32 cellular contexts compared by ENCODE assay signal in the genomic region with DNA sequence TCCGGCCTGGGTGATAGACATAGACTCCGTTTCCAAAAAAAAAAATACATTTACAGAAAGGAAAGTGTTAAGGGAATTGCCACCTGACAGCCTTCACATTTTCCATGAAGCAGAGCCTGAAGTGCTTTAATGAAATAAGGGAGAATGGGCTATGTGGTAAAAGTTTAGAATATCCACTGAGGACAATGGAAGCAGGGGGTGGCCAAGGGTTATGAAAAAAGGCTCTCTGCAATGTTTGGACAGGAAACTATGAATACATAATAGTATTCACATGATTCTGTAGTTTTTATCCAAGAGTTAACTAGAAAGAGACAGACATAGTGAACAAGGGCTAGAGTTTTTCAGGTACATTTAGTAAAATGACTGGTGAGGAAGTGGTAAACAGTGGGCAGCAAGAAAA.
"Had no signal": no experiment of that assay in that cellular context is flagged by ENCODE, and none has a peak within 500 bp of the region (broad histone marks: within the 10 kb centered on the region; RNA-seq: fewer than 3 reads in every experiment).

No MANE protein-coding gene starts in this region.

- H3K9me3 ChIP-seq: gastroesophageal sphincter, heart left ventricle, mucosa of descending colon, neutrophil, pancreas, stomach, thyroid gland, vagina had no signal

- FAIRE-seq: kidney, pancreas had no signal

- H3K27ac ChIP-seq: coronary artery, dorsolateral prefrontal cortex, epithelial cell of prostate, foreskin keratinocyte, gastroesophageal sphincter, heart left ventricle, hepatocyte, neutrophil, pancreas, stomach, thyroid gland, vagina had no signal

- ATAC-seq: esophagus mucosa; foreskin keratinocyte; gastroesophageal sphincter; heart left ventricle; left lobe of liver; mucosa of descending colon; natural killer cell treated with Interleukin-12 subunit alpha and Interleukin-12 subunit beta and Interleukin-15 and Interleukin-18, amount 100 ng/mL, for 72 hours; pancreas; sciatic nerve had no signal

- H2AFZ ChIP-seq: hepatocyte had no signal

- H3K4me1 Mint-ChIP-seq: mesothelial cell of epicardium, neural crest cell had no signal

- DNase-seq: dorsolateral prefrontal cortex; effector CD4-positive, alpha-beta T cell; foreskin keratinocyte; heart left ventricle; kidney; mesenchymal stem cell; mucosa of descending colon; naive B cell; pancreas; retina; stimulated activated CD4-positive, alpha-beta T cell treated with anti-CD3 and anti-CD28 coated beads, Interleukin-12 subunit alpha, Interleukin-12 subunit beta, amount 100 ng/mL, for 4 hours; stimulated activated CD4-positive, alpha-beta T cell treated with anti-CD3 and anti-CD28 coated beads, Interleukin-1b, Interleukin-23, amount 100 ng/mL, for 48 hours; stimulated activated CD4-positive, alpha-beta T cell treated with anti-CD3 and anti-CD28 coated beads, Interleukin-4, amount 100 ng/mL, for 1 hour; stimulated activated CD8-positive, alpha-beta memory T cell treated with anti-CD3 and anti-CD28 coated beads, Interleukin-4, amount 100 ng/mL, for 48 hours; stimulated activated naive CD4-positive, alpha-beta T cell treated with Interleukin-2 at 50 U/mL for 16 hours; stomach; thyroid gland; trophoblast cell had no signal

- H3K27me3 ChIP-seq: dorsolateral prefrontal cortex, foreskin keratinocyte, gastroesophageal sphincter, heart left ventricle, hepatocyte, neutrophil, pancreas, stomach, thyroid gland, vagina had no signal

- H3K4me1 ChIP-seq: foreskin keratinocyte, gastroesophageal sphincter, heart left ventricle, pancreas, stomach, vagina had no signal

- H3K27ac Mint-ChIP-seq: mesothelial cell of epicardium had no signal

- H3K27me3 Mint-ChIP-seq: naive B cell; natural killer cell treated with Interleukin-12 subunit alpha and Interleukin-12 subunit beta and Interleukin-15 and Interleukin-18, amount 100 ng/mL, for 72 hours had no signal

- H3K4me3 Mint-ChIP-seq: mesothelial cell of epicardium; naive B cell; natural killer cell treated with Interleukin-12 subunit alpha and Interleukin-12 subunit beta and Interleukin-15 and Interleukin-18, amount 100 ng/mL, for 72 hours; neural crest cell had no signal

- H3K9me3 Mint-ChIP-seq: mesothelial cell of epicardium; naive B cell; natural killer cell treated with Interleukin-12 subunit alpha and Interleukin-12 subunit beta and Interleukin-15 and Interleukin-18, amount 100 ng/mL, for 72 hours; neural crest cell had no signal

- H3K4me3 ChIP-seq: coronary artery, dorsolateral prefrontal cortex, gastroesophageal sphincter, heart left ventricle, hepatocyte, lung, mucosa of descending colon, pancreas, smooth muscle cell, stomach, thyroid gland, vagina had no signal

- H3K4me2 ChIP-seq: hepatocyte, smooth muscle cell had no signal
